29 cellular contexts compared by ENCODE assay signal in genomic region chr11:57551941-57552340, GRCh38. TPM values are rescaled to one million over a fixed set of nuclear protein-coding genes. Genes with fewer than 3 reads are reported as not detected.
"Had no signal": no experiment of that assay in that cellular context is flagged by ENCODE, and none has a peak within 500 bp of the region (broad histone marks: within the 10 kb centered on the region; RNA-seq: fewer than 3 reads in every experiment).

No MANE protein-coding gene starts in this region.

- H3K27me3 Mint-ChIP-seq: activated CD4-positive, alpha-beta T cell treated with anti-CD3 and anti-CD28 coated beads for 36 hours; central memory CD8-positive, alpha-beta T cell; effector memory CD8-positive, alpha-beta T cell; stimulated activated naive CD8-positive, alpha-beta T cell treated with anti-CD3 and anti-CD28 coated beads, Interleukin-15, amount 100 ng/mL, for 72 hours had no signal

- H3K27ac ChIP-seq: breast epithelium, dorsolateral prefrontal cortex, esophagus squamous epithelium, gastrocnemius medialis, neutrophil, ovary, tibial artery had no signal

- ATAC-seq: activated CD4-positive, alpha-beta T cell treated with anti-CD3 and anti-CD28 coated beads for 36 hours; activated naive CD4-positive, alpha-beta T cell treated with anti-CD3 and anti-CD28 coated beads, Interleukin-2, amount 50 U/mL, for 72 hours; effector memory CD8-positive, alpha-beta T cell; gastrocnemius medialis; left ventricle myocardium superior; natural killer cell; right cardiac atrium; stimulated activated naive CD8-positive, alpha-beta T cell treated with anti-CD3 and anti-CD28 coated beads, Interleukin-15, amount 100 ng/mL, for 72 hours had no signal

- FAIRE-seq: astrocyte, colon, islet of Langerhans had no signal

- H3K27ac Mint-ChIP-seq: activated CD4-positive, alpha-beta T cell treated with anti-CD3 and anti-CD28 coated beads for 36 hours; mesothelial cell of epicardium; natural killer cell; stimulated activated naive CD8-positive, alpha-beta T cell treated with anti-CD3 and anti-CD28 coated beads, Interleukin-15, amount 100 ng/mL, for 72 hours had no signal

- H3K9me3 ChIP-seq: breast epithelium, esophagus squamous epithelium, gastrocnemius medialis, neutrophil, ovary, tibial artery had no signal

- DNase-seq: activated CD4-positive, alpha-beta T cell treated with anti-CD3 and anti-CD28 coated beads for 36 hours; activated CD4-positive, alpha-beta T cell treated with anti-CD3 and anti-CD28 coated beads, Interleukin-2, amount 50 U/mL, for 4 hours; activated gamma-delta T cell treated with Interleukin-2 at 50 U/mL for 16 hours; dorsolateral prefrontal cortex; effector memory CD8-positive, alpha-beta T cell; esophagus squamous epithelium; gastrocnemius medialis; head of caudate nucleus; left ventricle myocardium superior; mammary epithelial cell; natural killer cell; ovary; right cardiac atrium; stimulated activated CD4-positive, alpha-beta T cell treated with anti-CD3 and anti-CD28 coated beads, Interleukin-12 subunit alpha, Interleukin-12 subunit beta, amount 100 ng/mL, for 4 hours; stimulated activated CD4-positive, alpha-beta T cell treated with anti-CD3 and anti-CD28 coated beads, Interleukin-1b, Interleukin-23, amount 100 ng/mL, for 48 hours; stimulated activated naive CD8-positive, alpha-beta T cell treated with anti-CD3 and anti-CD28 coated beads, Interleukin-15, amount 100 ng/mL, for 72 hours; T-helper 1 cell; T-helper 9 cell; tibial artery had no signal

- H3K9me3 Mint-ChIP-seq: activated naive CD4-positive, alpha-beta T cell treated with anti-CD3 and anti-CD28 coated beads, Interleukin-2, amount 50 U/mL, for 72 hours; central memory CD8-positive, alpha-beta T cell; effector memory CD8-positive, alpha-beta T cell; mesothelial cell of epicardium; natural killer cell; stimulated activated naive CD8-positive, alpha-beta T cell treated with anti-CD3 and anti-CD28 coated beads, Interleukin-15, amount 100 ng/mL, for 72 hours had no signal

- H3K4me1 Mint-ChIP-seq: mesothelial cell of epicardium had no signal

- H3K4me3 Mint-ChIP-seq: activated CD4-positive, alpha-beta T cell treated with anti-CD3 and anti-CD28 coated beads for 36 hours; central memory CD8-positive, alpha-beta T cell; effector memory CD8-positive, alpha-beta T cell; mesothelial cell of epicardium; natural killer cell; stimulated activated naive CD8-positive, alpha-beta T cell treated with anti-CD3 and anti-CD28 coated beads, Interleukin-15, amount 100 ng/mL, for 72 hours had no signal

- H3K4me1 ChIP-seq: breast epithelium, gastrocnemius medialis, tibial artery had no signal

- H3K36me3 ChIP-seq: ovary had no signal

- H3K27me3 ChIP-seq: breast epithelium, dorsolateral prefrontal cortex, esophagus squamous epithelium, gastrocnemius medialis, neutrophil, ovary, tibial artery had no signal

- H3K4me3 ChIP-seq: breast epithelium, dorsolateral prefrontal cortex, esophagus squamous epithelium, gastrocnemius medialis, ovary, tibial artery had no signal

RNA-seq across cellular contexts. Expression of gene SMTNL1, which starts 14.5 kb away (rescaled TPM):
- total RNA-seq: activated CD4-positive, alpha-beta T cell treated with anti-CD3 and anti-CD28 coated beads for 36 hours; activated naive CD4-positive, alpha-beta T cell treated with anti-CD3 and anti-CD28 coated beads, Interleukin-2, amount 50 U/mL, for 72 hours; astrocyte; breast epithelium; esophagus squamous epithelium; left ventricle myocardium superior; mammary epithelial cell; mesothelial cell of epicardium; natural killer cell; ovary; pulmonary artery endothelial cell; right cardiac atrium had no signal
- polyA plus RNA-seq: mammary epithelial cell, ovary, right cardiac atrium, urinary bladder had no signal

RNA-seq across cellular contexts. Expression of gene SERPING1, which starts 45.5 kb away (rescaled TPM):
- total RNA-seq: pulmonary artery endothelial cell had no signal
